28 cellular contexts compared by ENCODE assay signal in the genomic region with DNA sequence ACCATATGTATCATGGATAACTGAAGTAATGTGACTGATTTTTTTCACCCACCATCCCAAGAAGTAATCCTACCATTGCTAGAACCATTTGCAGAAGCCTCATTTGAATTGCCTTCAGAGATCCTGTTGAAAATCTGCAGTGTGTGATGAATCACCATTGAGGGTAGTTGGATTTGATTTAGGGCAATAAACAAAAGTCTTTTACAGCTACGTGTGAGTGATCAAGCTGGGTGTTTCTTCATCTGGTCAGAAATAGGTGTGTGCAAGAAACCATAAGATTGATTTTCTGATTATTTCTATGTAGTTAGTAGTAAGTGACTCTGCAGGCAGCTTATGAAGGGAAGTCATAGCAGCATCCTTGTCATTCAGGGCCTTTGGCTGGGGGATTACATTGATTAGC.
DNase-seq lines count a peak whose midpoint lies in the region; ATAC-seq and TF ChIP-seq lines count a peak whose summit lies in the region.
"Had no signal": no experiment of that assay in that cellular context is flagged by ENCODE, and none has a peak within 500 bp of the region (broad histone marks: within the 10 kb centered on the region; RNA-seq: fewer than 3 reads in every experiment).

No MANE protein-coding gene starts in this region.

- no peak overlapping the region for H3K27ac Mint-ChIP-seq in MCF 10A (ENCODE audit: low read depth, unreplicated experiment)
- H3K27ac Mint-ChIP-seq: activated naive CD8-positive, alpha-beta T cell treated with anti-CD3 and anti-CD28 coated beads, Interleukin-2, amount 50 U/mL, for 24 hours; CD4-positive, alpha-beta T cell; neural progenitor cell; stimulated activated naive B cell treated with anti-CD40 and anti-IgM and Interleukin-4, amounts not matched to agents 10 μg/mL and 1 μg/mL and 100 μg/mL, for 72 hours; WTC11 had no signal

- no peaks in the 10 kb centered on the region for H3K36me3 ChIP-seq in breast epithelium
- H3K36me3 ChIP-seq: brain microvascular endothelial cell, neural progenitor cell had no signal

- no peak overlapping the region for H3K4me3 ChIP-seq in breast epithelium
- H3K4me3 ChIP-seq: heart right ventricle, neural progenitor cell, testis had no signal

- BruUV-seq in MCF 10A (replicated peaks; lab: Mats Ljungman, UMichigan), result no TSS peak

- H3K27me3 ChIP-seq in breast epithelium, result no peaks in the 10 kb centered on the region
- H3K27me3 ChIP-seq: brain microvascular endothelial cell, heart right ventricle, neural progenitor cell, testis had no signal

- ATAC-seq in HG03196 (IDR thresholded peaks at IDR 0.05; ENCODE audit: unreplicated experiment) (no peak), GM21529 (IDR thresholded peaks at IDR 0.05; ENCODE audit: unreplicated experiment) (no peak)
- ATAC-seq: activated naive CD8-positive, alpha-beta T cell treated with anti-CD3 and anti-CD28 coated beads, Interleukin-2, amount 50 U/mL, for 24 hours; activated T-cell treated with anti-CD3 and anti-CD28 coated beads, Interleukin-2, amount 50 U/mL, for 4 hours; heart right ventricle; sciatic nerve; stimulated activated naive B cell treated with anti-CD40 and anti-IgM and Interleukin-4, amounts not matched to agents 10 μg/mL and 1 μg/mL and 100 μg/mL, for 72 hours; WTC11 had no signal

- CTCF ChIA-PET in MCF 10A (lab: Yijun Ruan, JAX), result interaction anchor here (1.1 to 6.7 kb wide), 16 partner anchors 13 to 528 kb away, joined by 3 to 169 read pairs (median 12); no protein-coding TSS in a partner anchor

- H3K4me3 Mint-ChIP-seq in MCF 10A (ENCODE audit: unreplicated experiment), result no peak overlapping the region
- H3K4me3 Mint-ChIP-seq: activated naive CD8-positive, alpha-beta T cell treated with anti-CD3 and anti-CD28 coated beads, Interleukin-2, amount 50 U/mL, for 24 hours; activated T-cell treated with anti-CD3 and anti-CD28 coated beads, Interleukin-2, amount 50 U/mL, for 4 hours; CD4-positive, alpha-beta T cell; neural progenitor cell; stimulated activated naive B cell treated with anti-CD40 and anti-IgM and Interleukin-4, amounts not matched to agents 10 μg/mL and 1 μg/mL and 100 μg/mL, for 72 hours; WTC11 had no signal

- H3K9me3 ChIP-seq in breast epithelium, result no peaks in the 10 kb centered on the region
- H3K9me3 ChIP-seq: heart right ventricle, testis had no signal

- peaks cover 0 to 15% of the 10 kb centered on the region in 2 donors for H3K4me1 ChIP-seq in breast epithelium
- H3K4me1 ChIP-seq: testis had no signal

- POLR2A ChIA-PET in MCF 10A (lab: Yijun Ruan, JAX), result no interaction called here

- H3K27me3 Mint-ChIP-seq in MCF 10A (ENCODE audit: insufficient read depth, unreplicated experiment), result no peaks in the 10 kb centered on the region
- H3K27me3 Mint-ChIP-seq: activated naive CD8-positive, alpha-beta T cell treated with anti-CD3 and anti-CD28 coated beads, Interleukin-2, amount 50 U/mL, for 24 hours; CD4-positive, alpha-beta T cell; stimulated activated naive B cell treated with anti-CD40 and anti-IgM and Interleukin-4, amounts not matched to agents 10 μg/mL and 1 μg/mL and 100 μg/mL, for 72 hours had no signal

- peaks cover 15% of the 10 kb centered on the region for H3K4me1 Mint-ChIP-seq in MCF 10A (ENCODE audit: insufficient read depth, unreplicated experiment)

- DNase-seq in breast epithelium (ENCODE audit: low spot score in 2 of 2) (no peak), MCF 10A (ENCODE audit: unreplicated experiment) (no peak), amniotic epithelial cell (ENCODE audit: low read depth) (peak; percentile 77), iris pigment epithelial cell (ENCODE audit: low read depth) (peak; percentile 70), NCI-H2107 treated with DMSO at 0.1 percent for 48 hours (lab: John Stamatoyannopoulos, UW; ENCODE audit: unreplicated experiment) (no peak)
- no peak for DNase-seq in effector CD4-positive, alpha-beta T cell
- DNase-seq: activated CD4-positive, alpha-beta T cell treated with anti-CD3 and anti-CD28 coated beads, Interleukin-2, amount 50 U/mL, for 1 hour; activated naive CD8-positive, alpha-beta T cell treated with anti-CD3 and anti-CD28 coated beads, Interleukin-2, amount 50 U/mL, for 24 hours; activated T-cell treated with anti-CD3 and anti-CD28 coated beads, Interleukin-2, amount 50 U/mL, for 4 hours; brain microvascular endothelial cell; CD4-positive, alpha-beta T cell; effector CD8-positive, alpha-beta T cell; foreskin melanocyte; heart right ventricle; NCI-H2029; NCI-H69; SIG-M5; stimulated activated naive B cell treated with anti-CD40 and anti-IgM and Interleukin-4, amounts not matched to agents 10 μg/mL and 1 μg/mL and 100 μg/mL, for 72 hours; SW 1271; testis had no signal

- no peak for TF ChIP-seq CTCF in breast epithelium (IDR thresholded peaks at IDR 0.05)
- no peak for TF ChIP-seq CTCF in MCF 10A (IDR thresholded peaks at IDR 0.05; ENCODE audit: unreplicated experiment)

- peak overlapping the region; percentile 45 to 80 for H3K27ac ChIP-seq in breast epithelium
- H3K27ac ChIP-seq: 22Rv1, brain microvascular endothelial cell, epithelial cell of prostate, heart right ventricle, HL-60, neural progenitor cell, testis had no signal

- TF ChIP-seq POLR2A in breast epithelium (IDR thresholded peaks at IDR 0.05), result no peak

- intact Hi-C loops in breast epithelium (cut with DNase I; ENCODE audit: low total_unique reads) (loop anchor here (10.0 kb wide), 1 partner anchor 289 kb away; no protein-coding TSS in a partner anchor), MCF 10A (cut with micrococcal nuclease) (loop anchor here (2.0 to 5.0 kb wide), 2 partner anchors 206 to 527 kb away; no protein-coding TSS in a partner anchor)

- H3K36me3 Mint-ChIP-seq in MCF 10A (ENCODE audit: insufficient read depth, unreplicated experiment), result peaks cover 5% of the 10 kb centered on the region
- H3K36me3 Mint-ChIP-seq: neural progenitor cell, WTC11 had no signal

- H3K9me3 Mint-ChIP-seq in MCF 10A (ENCODE audit: unreplicated experiment), result no peaks in the 10 kb centered on the region
- H3K9me3 Mint-ChIP-seq: activated naive CD8-positive, alpha-beta T cell treated with anti-CD3 and anti-CD28 coated beads, Interleukin-2, amount 50 U/mL, for 24 hours; activated T-cell treated with anti-CD3 and anti-CD28 coated beads, Interleukin-2, amount 50 U/mL, for 4 hours; CD4-positive, alpha-beta T cell; neural progenitor cell; stimulated activated naive B cell treated with anti-CD40 and anti-IgM and Interleukin-4, amounts not matched to agents 10 μg/mL and 1 μg/mL and 100 μg/mL, for 72 hours; WTC11 had no signal

Comparison
In these comparisons a context has a peak if more than half of its experiments do, and no peak if none do; other contexts are left out.
1. DNase-seq: peak in amniotic epithelial cell (single experiment) and iris pigment epithelial cell (single experiment); none in breast epithelium (0 of 2), MCF 10A (single experiment), NCI-H2107 treated with DMSO at 0.1 percent for 48 hours (single experiment) and effector CD4-positive, alpha-beta T cell (single experiment).